ENCODE assay signal across 8 cellular contexts in genomic region chr2:43226955-43227829, GRCh38. TPM values are rescaled to one million over a fixed set of nuclear protein-coding genes. Genes with fewer than 3 reads are reported as not detected.
DNase-seq lines count a peak whose midpoint lies in the region; ATAC-seq, FAIRE-seq and TF ChIP-seq lines count a peak whose summit lies in the region.

No MANE protein-coding gene starts in this region.

- H3K9me1 ChIP-seq in endothelial cell of umbilical vein (replicated peaks; ENCODE audit: control insufficient read depth, extremely low read depth, insufficient read depth, low read length), result no peaks in the 10 kb centered on the region

- POLR2A ChIA-PET in endothelial cell of umbilical vein (lab: Charles Lee), result interaction anchor here (0.6 to 2.1 kb wide), 29 partner anchors 25 to 398 kb away, joined by 3 to 16 read pairs (median 4); no protein-coding TSS in a partner anchor

- ATAC-seq in HG03159 (IDR thresholded peaks at IDR 0.05; ENCODE audit: unreplicated experiment), result peak; percentile 16

- peak; percentile 82 for FAIRE-seq in endothelial cell of umbilical vein (lab: Jason Lieb, UNC)

- TF ChIP-seq POLR2A in endothelial cell of umbilical vein (IDR thresholded peaks at IDR 0.05; ENCODE audit: low read depth, low read length), result peak; percentile 68

- intact Hi-C loops in endothelial cell of umbilical vein (cut with micrococcal nuclease), result loop anchor here (1.0 to 5.0 kb wide), 5 partner anchors 53 to 415 kb away; no protein-coding TSS in a partner anchor

- dilution Hi-C loops in endothelial cell of umbilical vein (cut with MboI; ENCODE audit: extremely low pct_ligation_motif_present, low sequenced_read_pairs), result loop anchor here (10.0 kb wide), 1 partner anchor 52 kb away; no protein-coding TSS in a partner anchor

- H4K20me1 ChIP-seq in endothelial cell of umbilical vein (replicated peaks; ENCODE audit: control insufficient read depth, extremely low read depth, insufficient read depth, low read length), result no peaks in the 10 kb centered on the region

- CTCF ChIA-PET in endothelial cell of umbilical vein (lab: Charles Lee), result interaction anchor here (0.6 to 12.8 kb wide), 33 partner anchors 9 to 399 kb away, joined by 3 to 240 read pairs (median 4); no protein-coding TSS in a partner anchor

- H3K36me3 ChIP-seq in endothelial cell of umbilical vein (ENCODE audit: control insufficient read depth in 2 of 2, extremely low read depth in 1 of 2, insufficient read depth in 2 of 2, low read length in 2 of 2), result peaks cover 0 to 6% of the 10 kb centered on the region in 2 experiments

- H3K27me3 ChIP-seq in endothelial cell of umbilical vein (ENCODE audit: control insufficient read depth in 2 of 2, insufficient read depth in 2 of 2, low read length in 2 of 2), result no peaks in the 10 kb centered on the region

- no peak for TF ChIP-seq CTCF in endothelial cell of umbilical vein (IDR thresholded peaks at IDR 0.05; ENCODE audit: extremely low read depth in 1 of 2, insufficient read depth in 1 of 2, low read depth in 1 of 2, low read length in 2 of 2)

- H2AFZ ChIP-seq in endothelial cell of umbilical vein (ENCODE audit: low read depth, low read length), result peak overlapping the region; percentile 2

- DNase-seq in SIG-M5 treated with dmso at 0.1 percent for 504 hours (lab: John Stamatoyannopoulos, UW; ENCODE audit: unreplicated experiment), result peak; percentile 90
- DNase-seq in SIG-M5 (lab: John Stamatoyannopoulos, UW), result no peak
- DNase-seq in NCI-H774 (lab: John Stamatoyannopoulos, UW), result peak; percentile 57
- DNase-seq in activated CD8-positive, alpha-beta memory T cell treated with anti-CD3 and anti-CD28 coated beads, Interleukin-2, amount 50 U/mL, for 48 hours, result peak; percentile 87
- peak; percentile 87 for DNase-seq in endothelial cell of umbilical vein (ENCODE audit: low read depth, low spot score)
- peak; percentile 92 for DNase-seq in midbrain (lab: John Stamatoyannopoulos, UW)
- DNase-seq in stimulated activated CD8-positive, alpha-beta memory T cell treated with anti-CD3 and anti-CD28 coated beads, Interleukin-15, amount 100 ng/mL, for 48 hours (ENCODE audit: low read depth in 2 of 2), result peak; percentile 44 to 49

- H3K9me3 ChIP-seq in endothelial cell of umbilical vein (replicated peaks; ENCODE audit: control insufficient read depth, insufficient read depth, low read length), result no peaks in the 10 kb centered on the region

- H3K79me2 ChIP-seq in endothelial cell of umbilical vein (ENCODE audit: control insufficient read depth, insufficient read depth, low read length), result peaks cover 40% of the 10 kb centered on the region

- peak overlapping the region; percentile 26 to 58 (median 32) for H3K4me3 ChIP-seq in endothelial cell of umbilical vein (replicated peaks in 1 of 3; ENCODE audit: insufficient read depth in 1 of 3, low read depth in 1 of 3, low read length in 3 of 3)

- peak overlapping the region; percentile 70 for H3K4me2 ChIP-seq in endothelial cell of umbilical vein (ENCODE audit: insufficient read depth, low read length)

- peak overlapping the region; percentile 73 for H3K9ac ChIP-seq in endothelial cell of umbilical vein (replicated peaks; ENCODE audit: extremely low read depth, insufficient read depth, low read length)

- BruUV-seq in endothelial cell of umbilical vein (replicated peaks; lab: Mats Ljungman, UMichigan), result TSS peak; percentile 16

- peaks cover 25% of the 10 kb centered on the region for H3K4me1 ChIP-seq in endothelial cell of umbilical vein (ENCODE audit: control insufficient read depth, extremely low read depth, insufficient read depth, low read length)

- peak overlapping the region; percentile 55 for H3K27ac ChIP-seq in endothelial cell of umbilical vein (ENCODE audit: insufficient read depth, low read depth, low read length)

TF ChIP-seq in endothelial cell of umbilical vein, 7 proteins besides CTCF, POLR2A, EP300 and RAD21:
- TF ChIP-seq EZH2 (IDR thresholded peaks at IDR 0.05; ENCODE audit: borderline replicate concordance, low read depth, low read length, severe bottlenecking), result no peak
- peak; percentile 64 for TF ChIP-seq MYC (IDR thresholded peaks at IDR 0.05; ENCODE audit: low read depth, low read length)
- peak; percentile 49 for TF ChIP-seq MAX (IDR thresholded peaks at IDR 0.05; ENCODE audit: insufficient read depth, insufficient read length)

RNA-seq across cellular contexts. Expression of gene ZFP36L2, which starts 0.8 kb away (rescaled TPM):
- total RNA-seq in endothelial cell of umbilical vein, result 73.4 and 75.9 TPM in 2 replicates
- 13.2 and 14.5 TPM in 2 replicates for polyA plus RNA-seq in endothelial cell of umbilical vein
- 10.2 and 12.1 TPM in 2 replicates for polyA plus RNA-seq in endothelial cell of umbilical vein (2011; cell fraction: cytosol; rRNA removed)
- 15.6 and 20.8 TPM in 2 replicates for polyA plus RNA-seq in endothelial cell of umbilical vein (2011; cell fraction: nucleus; rRNA removed)
- 28.9 and 35.9 TPM in 2 replicates for polyA plus RNA-seq in endothelial cell of umbilical vein (2012)
- polyA minus RNA-seq in endothelial cell of umbilical vein, result 6.9 and 10.8 TPM in 2 replicates
- 20.3 TPM for polyA minus RNA-seq in endothelial cell of umbilical vein (2011; cell fraction: cytosol; rRNA and poly(A)+ RNA removed)
- polyA minus RNA-seq in endothelial cell of umbilical vein (2011; cell fraction: nucleus; rRNA and poly(A)+ RNA removed), result 11.7 and 17.1 TPM in 2 replicates
